1 cellular context compared by ENCODE assay signal in the genomic region with DNA sequence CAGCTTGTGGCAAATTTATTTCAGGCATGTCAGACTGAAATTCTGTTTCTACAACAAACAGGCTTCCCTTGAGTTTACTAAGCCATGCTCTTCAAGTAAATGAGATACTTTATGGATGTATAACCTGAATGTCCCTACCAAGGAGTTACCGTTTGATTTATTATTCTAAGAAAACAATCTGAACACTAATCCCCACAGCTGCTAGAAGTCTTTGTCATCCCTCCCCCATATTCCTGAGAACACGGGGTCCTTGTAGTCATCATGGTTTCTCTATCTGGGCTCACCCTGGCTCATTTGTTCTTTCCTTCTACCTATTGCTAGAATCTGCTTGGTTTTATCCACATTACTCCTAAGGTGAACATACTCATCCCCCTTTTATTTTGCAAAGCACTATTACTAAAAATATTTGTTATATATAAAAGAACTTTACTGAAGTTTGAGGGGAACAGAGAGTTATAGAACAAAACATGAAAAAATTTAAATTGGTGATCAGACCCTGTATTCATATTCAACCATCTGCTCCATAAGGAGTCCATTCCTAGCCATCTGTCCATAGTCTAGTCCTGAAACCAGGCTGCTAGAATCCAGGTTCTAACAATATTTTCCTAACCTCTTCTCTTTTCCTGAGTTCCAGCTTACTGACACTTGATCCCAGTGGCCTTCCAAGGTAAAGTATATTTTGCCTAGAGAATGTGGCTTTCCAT.
TF ChIP-seq lines count a peak whose summit lies in the region.

No MANE protein-coding gene starts in this region.

TF ChIP-seq in HCT116, 20 proteins besides CTCF, POLR2A, EP300 and RAD21 (continued from another document):
- no peak for TF ChIP-seq TCF7L2 (IDR thresholded peaks at IDR 0.05; ENCODE audit: borderline replicate concordance, extremely low read depth, insufficient read depth, insufficient read length)
